Comparison of ENCODE assay signal across 10 cellular contexts in the genomic region with DNA sequence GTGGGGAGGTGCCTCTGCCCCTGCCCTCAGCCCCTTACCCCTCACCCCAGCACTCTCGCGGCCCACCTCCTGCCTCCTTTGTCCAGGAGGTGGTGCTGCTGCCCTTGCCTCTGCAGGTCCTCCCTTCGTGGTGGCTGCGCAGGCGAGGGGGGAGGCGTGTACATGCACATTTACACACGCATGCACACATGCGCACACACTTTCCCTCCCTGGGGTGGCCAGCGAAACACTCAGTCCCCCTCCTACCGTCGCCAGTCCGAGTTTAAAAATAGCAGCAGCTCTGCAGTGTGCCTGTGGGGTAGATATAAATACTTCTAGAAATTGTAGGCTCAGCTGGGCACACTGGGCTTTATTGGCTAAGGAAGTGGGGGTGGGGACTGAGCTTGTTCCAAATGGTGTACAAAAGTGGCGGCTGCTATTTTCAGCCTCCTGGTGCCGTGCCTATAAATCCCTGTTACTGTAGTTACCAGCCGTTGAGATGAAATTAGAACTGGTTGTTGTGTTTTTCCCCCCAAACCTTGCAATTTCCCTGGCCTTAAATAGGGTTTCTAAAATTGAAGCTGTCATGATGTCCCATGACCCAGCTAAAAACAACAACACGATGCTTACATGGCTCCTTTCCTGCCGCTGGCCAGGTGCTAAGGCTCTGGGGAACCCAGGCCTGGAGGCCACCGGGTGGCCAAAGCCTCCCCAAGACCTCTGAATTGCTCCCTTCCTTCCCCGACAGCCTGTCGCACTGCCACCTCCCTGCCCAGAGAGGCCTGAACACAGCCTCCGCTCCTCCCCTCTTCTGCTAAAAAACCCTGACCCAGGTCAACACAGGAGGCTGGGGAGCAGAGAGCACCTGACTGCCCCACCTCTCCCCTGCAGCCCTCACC. TPM values are rescaled to one million over a fixed set of nuclear protein-coding genes. Genes with fewer than 3 reads are reported as not detected.
DNase-seq lines count a peak whose midpoint lies in the region; ATAC-seq and TF ChIP-seq lines count a peak whose summit lies in the region.
"Had no signal": no experiment of that assay in that cellular context is flagged by ENCODE, and none has a peak within 500 bp of the region (broad histone marks: within the 10 kb centered on the region; RNA-seq: fewer than 3 reads in every experiment).

No MANE protein-coding gene starts in this region.

- no peak overlapping the region for H2AK5ac ChIP-seq in mesendoderm (ENCODE audit: low read length)

- H4K8ac ChIP-seq in mesendoderm (ENCODE audit: low read depth, low read length), result no peak overlapping the region

- H3K27ac Mint-ChIP-seq in WTC11, result peak overlapping the region; percentile 45; the same call in 1 of the 2 replicates

- ATAC-seq in WTC11 (peak; percentile 66), HG02938 (IDR thresholded peaks at IDR 0.05; ENCODE audit: unreplicated experiment) (no peak)

- H4K5ac ChIP-seq in mesendoderm (ENCODE audit: low read length), result no peak overlapping the region

- peaks cover 2% of the 10 kb centered on the region; the same call in 1 of the 2 replicates for H3K4me1 Mint-ChIP-seq in WTC11

- no peaks in the 10 kb centered on the region for H3K79me2 ChIP-seq in mesendoderm (ENCODE audit: control insufficient read depth, insufficient read depth, low read length)

- peak; percentile 52 for TF ChIP-seq CTCF in HFF-Myc (IDR thresholded peaks at IDR 0.05; ENCODE audit: low read depth, low read length, missing control alignments)
- peak; percentile 25; the same call in 1 of the 2 replicates for TF ChIP-seq CTCF in WTC11 (IDR thresholded peaks at IDR 0.05)
- TF ChIP-seq CTCF in spleen (IDR thresholded peaks at IDR 0.05 in 8 of 11, conservative IDR thresholded peaks at IDR 0.05 in 3 of 11), result peak in 5 of 11 experiments; percentile 6 to 38 (median 30)

- DNase-seq in HFF-Myc (ENCODE audit: extremely low read depth, low read depth) (no peak), WTC11 (ENCODE audit: low spot score) (peak; percentile 58), hippocampal formation (lab: John Stamatoyannopoulos, UW) (peak; percentile 80 to 85), superior temporal gyrus (ENCODE audit: extremely low spot score) (peak; percentile 86), H4 (ENCODE audit: low spot score) (no peak), mesendoderm (no peak), spleen (no peak)

- H3K4me2 ChIP-seq in mesendoderm (ENCODE audit: low read length), result no peak overlapping the region

- H3K36me3 Mint-ChIP-seq in WTC11, result peaks cover 15% of the 10 kb centered on the region

- CTCF ChIA-PET in WTC11 (lab: Charles Lee), result interaction anchor here (0.9 to 6.4 kb wide), 4 partner anchors 11 to 34 kb away, joined by 3 to 44 read pairs (median 26); no protein-coding TSS in a partner anchor

- H3K9me3 ChIP-seq in spleen, result no peaks in the 10 kb centered on the region
- H3K9me3 ChIP-seq: neutrophil had no signal

- no peaks in the 10 kb centered on the region for H3K27me3 Mint-ChIP-seq in WTC11 (ENCODE audit: low read depth)

- no peak overlapping the region for H3K56ac ChIP-seq in mesendoderm (ENCODE audit: low read length)

- no peak overlapping the region for H2BK15ac ChIP-seq in mesendoderm (replicated peaks; ENCODE audit: low read depth)

- H3K9me3 Mint-ChIP-seq in WTC11, result no peaks in the 10 kb centered on the region

- no peaks in the 10 kb centered on the region for H3K4me1 ChIP-seq in mesendoderm (ENCODE audit: control insufficient read depth, low read depth, low read length)
- H3K4me1 ChIP-seq in spleen, result no peaks in the 10 kb centered on the region

- no peak overlapping the region for H3K23ac ChIP-seq in mesendoderm (ENCODE audit: low read length)

- H2BK5ac ChIP-seq in mesendoderm (ENCODE audit: low read length), result no peak overlapping the region

- no peak overlapping the region for H3K18ac ChIP-seq in mesendoderm (ENCODE audit: low read length)

- H3K27ac ChIP-seq in mesendoderm (ENCODE audit: low read depth, low read length), result no peak overlapping the region
- H3K27ac ChIP-seq in spleen, result peak overlapping the region in 1 of 8 donors; percentile 8
- H3K27ac ChIP-seq: neutrophil had no signal

- POLR2A ChIA-PET in WTC11 (lab: Charles Lee), result interaction anchor here (1.1 kb wide), 2 partner anchors 12 to 113 kb away, joined by 3 to 4 read pairs; a partner anchor contains a TSS

- H3K4me3 ChIP-seq in HFF-Myc (replicated peaks; ENCODE audit: low read depth, low read length) (no peak overlapping the region), mesendoderm (ENCODE audit: low read length) (no peak overlapping the region), spleen (no peak overlapping the region)

- H2BK120ac ChIP-seq in mesendoderm (ENCODE audit: low read depth, low read length), result no peak overlapping the region

- H3K36me3 ChIP-seq in mesendoderm (ENCODE audit: control insufficient read depth, insufficient read depth, low read length) (peaks cover 3% of the 10 kb centered on the region), spleen (peaks cover 0 to 100% (median 90%) of the 10 kb centered on the region in 6 donors)

- no CpG with 5 or more reads among the region's 21 CpGs for WGBS in mesendoderm (ENCODE audit: extremely low coverage, insufficient coverage, low lambda C conversion rate)
- 75 to 84% (median 79%) methylated on average over 20 to 21 of the region's 21 CpGs for WGBS in spleen, 5 donors

- H3K4me3 Mint-ChIP-seq in WTC11, result no peak overlapping the region

- TF ChIP-seq POLR2A in spleen (IDR thresholded peaks at IDR 0.05), result no peak

- no peaks in the 10 kb centered on the region for H3K79me1 ChIP-seq in mesendoderm (ENCODE audit: low read length)

- no peak overlapping the region for H3K9ac ChIP-seq in mesendoderm (ENCODE audit: low read length)

- intact Hi-C loops in spleen (cut with DNase I; ENCODE audit: low total_unique reads), result loop anchor here (10.0 kb wide), 1 partner anchor 165 kb away; no protein-coding TSS in a partner anchor

- H3K27me3 ChIP-seq in mesendoderm (ENCODE audit: insufficient read depth, low read length, poor library complexity), result no peaks in the 10 kb centered on the region
- H3K27me3 ChIP-seq in spleen (replicated peaks in 1 of 7), result no peaks in the 10 kb centered on the region
- H3K27me3 ChIP-seq: neutrophil had no signal

- H3K4ac ChIP-seq in mesendoderm (ENCODE audit: low read depth, low read length), result no peak overlapping the region

TF ChIP-seq in WTC11, 78 proteins besides CTCF, POLR2A, EP300 and RAD21 (continues in another document):
- TF ChIP-seq, protein P1, sequence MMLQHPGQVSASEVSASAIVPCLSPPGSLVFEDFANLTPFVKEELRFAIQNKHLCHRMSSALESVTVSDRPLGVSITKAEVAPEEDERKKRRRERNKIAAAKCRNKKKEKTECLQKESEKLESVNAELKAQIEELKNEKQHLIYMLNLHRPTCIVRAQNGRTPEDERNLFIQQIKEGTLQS (CRISPR knock-in tag; conservative IDR thresholded peaks at IDR 0.05), result no peak
- TF ChIP-seq, protein P2, sequence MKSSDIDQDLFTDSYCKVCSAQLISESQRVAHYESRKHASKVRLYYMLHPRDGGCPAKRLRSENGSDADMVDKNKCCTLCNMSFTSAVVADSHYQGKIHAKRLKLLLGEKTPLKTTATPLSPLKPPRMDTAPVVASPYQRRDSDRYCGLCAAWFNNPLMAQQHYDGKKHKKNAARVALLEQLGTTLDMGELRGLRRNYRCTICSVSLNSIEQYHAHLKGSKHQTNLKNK (CRISPR knock-in tag; IDR thresholded peaks at IDR 0.05), result no peak
- TF ChIP-seq EMX1 (CRISPR knock-in tag; IDR thresholded peaks at IDR 0.05), result no peak
- TF ChIP-seq ZNF423 (CRISPR knock-in tag; IDR thresholded peaks at IDR 0.05), result no peak
- no peak for TF ChIP-seq ZNF396 (CRISPR knock-in tag; IDR thresholded peaks at IDR 0.05; ENCODE audit: borderline replicate concordance)
- no peak for TF ChIP-seq SOX15 (CRISPR knock-in tag; IDR thresholded peaks at IDR 0.05)
- no peak for TF ChIP-seq ZNF263 (CRISPR knock-in tag; IDR thresholded peaks at IDR 0.05; ENCODE audit: low read depth)
- no peak for TF ChIP-seq CBFB (CRISPR knock-in tag; IDR thresholded peaks at IDR 0.05; ENCODE audit: low read depth)
- TF ChIP-seq, protein P3, sequence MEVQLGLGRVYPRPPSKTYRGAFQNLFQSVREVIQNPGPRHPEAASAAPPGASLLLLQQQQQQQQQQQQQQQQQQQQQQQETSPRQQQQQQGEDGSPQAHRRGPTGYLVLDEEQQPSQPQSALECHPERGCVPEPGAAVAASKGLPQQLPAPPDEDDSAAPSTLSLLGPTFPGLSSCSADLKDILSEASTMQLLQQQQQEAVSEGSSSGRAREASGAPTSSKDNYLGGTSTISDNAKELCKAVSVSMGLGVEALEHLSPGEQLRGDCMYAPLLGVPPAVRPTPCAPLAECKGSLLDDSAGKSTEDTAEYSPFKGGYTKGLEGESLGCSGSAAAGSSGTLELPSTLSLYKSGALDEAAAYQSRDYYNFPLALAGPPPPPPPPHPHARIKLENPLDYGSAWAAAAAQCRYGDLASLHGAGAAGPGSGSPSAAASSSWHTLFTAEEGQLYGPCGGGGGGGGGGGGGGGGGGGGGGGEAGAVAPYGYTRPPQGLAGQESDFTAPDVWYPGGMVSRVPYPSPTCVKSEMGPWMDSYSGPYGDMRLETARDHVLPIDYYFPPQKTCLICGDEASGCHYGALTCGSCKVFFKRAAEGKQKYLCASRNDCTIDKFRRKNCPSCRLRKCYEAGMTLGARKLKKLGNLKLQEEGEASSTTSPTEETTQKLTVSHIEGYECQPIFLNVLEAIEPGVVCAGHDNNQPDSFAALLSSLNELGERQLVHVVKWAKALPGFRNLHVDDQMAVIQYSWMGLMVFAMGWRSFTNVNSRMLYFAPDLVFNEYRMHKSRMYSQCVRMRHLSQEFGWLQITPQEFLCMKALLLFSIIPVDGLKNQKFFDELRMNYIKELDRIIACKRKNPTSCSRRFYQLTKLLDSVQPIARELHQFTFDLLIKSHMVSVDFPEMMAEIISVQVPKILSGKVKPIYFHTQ (CRISPR knock-in tag; IDR thresholded peaks at IDR 0.05), result no peak
- TF ChIP-seq JAZF1 (CRISPR knock-in tag; IDR thresholded peaks at IDR 0.05), result no peak

RNA-seq across cellular contexts. Expression of a gene that starts 12.4 kb away (rescaled TPM):
- total RNA-seq in WTC11 (2021) (28.1 to 33.4 TPM (median 28.2 TPM) in 3 replicates), spleen (10 to 100 TPM; 14.9 to 34.2 (median 31.9) TPM)
- total RNA-seq in H4 (2014; rRNA removed; shearing (Covaris generic)), result 15.8 and 21.7 TPM in 2 replicates
- polyA plus RNA-seq in mesendoderm (2013, experiment 1 of 2), result 13.2 TPM
- polyA plus RNA-seq in mesendoderm (2013, experiment 2 of 2), result 11.8 TPM
- 10 to 100 TPM; 16.4 to 29.3 (median 20.3) TPM for polyA plus RNA-seq in spleen

RNA-seq across cellular contexts. Expression of a gene that starts 14.4 kb away (rescaled TPM):
- total RNA-seq in WTC11 (2021) (0.53 to 0.98 TPM (median 0.57 TPM) in 3 replicates), spleen (under 1 TPM in 3 of 7 donors, not detected in 4; 0.30 to 0.77 (median 0.60) TPM)
- total RNA-seq in H4 (2014; rRNA removed; shearing (Covaris generic)), result not detected in 2 replicates
- 0.08 TPM for polyA plus RNA-seq in mesendoderm (2013, experiment 1 of 2)
- polyA plus RNA-seq in mesendoderm (2013, experiment 2 of 2), result 0.20 TPM
- 1 to 10 TPM in 1 of 3 donors, under 1 TPM in 2; 0.22 to 1.2 (median 0.97) TPM for polyA plus RNA-seq in spleen
- total RNA-seq: M059J had no signal

RNA-seq across cellular contexts. Expression of a gene that starts 40.9 kb away (rescaled TPM):
- total RNA-seq in WTC11 (2021), result 3.0 to 5.7 TPM (median 4.9 TPM) in 3 replicates
- not detected in 2 replicates for total RNA-seq in H4 (2014; rRNA removed; shearing (Covaris generic))
- 3.9 TPM for polyA plus RNA-seq in mesendoderm (2013, experiment 1 of 2)
- 4.0 TPM for polyA plus RNA-seq in mesendoderm (2013, experiment 2 of 2)
- 1 to 10 TPM in 3 of 7 donors, under 1 TPM in 4; 0.37 to 3.0 (median 0.92) TPM for total RNA-seq in spleen
- 1 to 10 TPM in 1 of 3 donors, under 1 TPM in 2; 0.77 to 1.9 (median 0.90) TPM for polyA plus RNA-seq in spleen
- total RNA-seq: M059J had no signal

Comparison
In these comparisons a context has a peak if more than half of its experiments do, and no peak if none do; other contexts are left out.
1. DNase-seq: peak in WTC11 (single experiment), hippocampal formation (2 of 2) and superior temporal gyrus (single experiment); none in HFF-Myc (single experiment), H4 (single experiment), mesendoderm (single experiment) and spleen (single experiment).